10 cellular contexts compared by ENCODE assay signal in genomic region chr3:179421500-179421899, GRCh38. TPM values are rescaled to one million over a fixed set of nuclear protein-coding genes. Genes with fewer than 3 reads are reported as not detected.
DNase-seq lines count a peak whose midpoint lies in the region; ATAC-seq and TF ChIP-seq lines count a peak whose summit lies in the region.
"Had no signal": no experiment of that assay in that cellular context is flagged by ENCODE, and none has a peak within 500 bp of the region (broad histone marks: within the 10 kb centered on the region; RNA-seq: fewer than 3 reads in every experiment).

No MANE protein-coding gene starts in this region.

- H3K27ac Mint-ChIP-seq in memory B cell, result no peak overlapping the region
- H3K27ac Mint-ChIP-seq in CD8-positive, alpha-beta memory T cell, result no peak overlapping the region
- H3K27ac Mint-ChIP-seq: T-helper 1 cell treated with Interleukin-12 subunit alpha and Interleukin-12 subunit beta and Interleukin-4 antibody, amounts not matched to agents 30 μg/mL and 1 μg/mL, for 36 hours had no signal

- CTCF ChIA-PET in IMR-90 (lab: Yijun Ruan, JAX), result interaction anchor here (0.7 to 1.0 kb wide), 2 partner anchors 8 to 130 kb away, joined by 3 read pairs; no protein-coding TSS in a partner anchor
- CTCF ChIA-PET in CD8-positive, alpha-beta memory T cell (lab: Charles Lee), result no interaction called here
- CTCF ChIA-PET in HEK293T (lab: Yijun Ruan, JAX), result interaction anchor here (0.7 kb wide), 1 partner anchor 114 kb away, joined by 4 read pairs; no protein-coding TSS in a partner anchor

- no peak overlapping the region for H3K4me2 ChIP-seq in IMR-90 (ENCODE audit: low read depth, low read length)

- TF ChIP-seq CTCF in AG10803 (conservative IDR thresholded peaks at IDR 0.05; ENCODE audit: low read length) (peak; percentile 65), IMR-90 (conservative IDR thresholded peaks at IDR 0.05; ENCODE audit: low read depth, low read length) (peak; percentile 58), choroid plexus epithelial cell (conservative IDR thresholded peaks at IDR 0.05; ENCODE audit: low read depth, low read length) (peak; percentile 74)

- H3K27ac ChIP-seq in IMR-90 (ENCODE audit: insufficient read depth, low read length), result no peak overlapping the region
- no peak overlapping the region for H3K27ac ChIP-seq in CD8-positive, alpha-beta memory T cell (ENCODE audit: low read depth, low read length)

- H2BK120ac ChIP-seq in IMR-90 (ENCODE audit: low read depth, low read length), result no peak overlapping the region

- POLR2A ChIA-PET in IMR-90 (lab: Charles Lee; ENCODE audit: unreplicated experiment) (no interaction called here), HEK293T (lab: Yijun Ruan, JAX) (no interaction called here)
- POLR2A ChIA-PET in CD8-positive, alpha-beta memory T cell (lab: Charles Lee), result no interaction called here

- no peaks in the 10 kb centered on the region for H3K27me3 Mint-ChIP-seq in memory B cell
- peaks cover 0 to 6% of the 10 kb centered on the region in 2 donors for H3K27me3 Mint-ChIP-seq in CD8-positive, alpha-beta memory T cell

- H3K36me3 Mint-ChIP-seq in memory B cell, result peaks cover 21% of the 10 kb centered on the region
- peaks cover 0 to 6% (median 0%) of the 10 kb centered on the region in 3 donors for H3K36me3 Mint-ChIP-seq in CD8-positive, alpha-beta memory T cell

- no peaks in the 10 kb centered on the region for H3K4me1 ChIP-seq in IMR-90 (ENCODE audit: control insufficient read depth, insufficient read depth, low read length)
- H3K4me1 ChIP-seq in CD8-positive, alpha-beta memory T cell (ENCODE audit: insufficient read depth, low read length), result no peaks in the 10 kb centered on the region

- no peak overlapping the region for H3K4ac ChIP-seq in IMR-90 (ENCODE audit: low read depth, low read length)

- no peaks in the 10 kb centered on the region for H3K9me3 Mint-ChIP-seq in memory B cell
- H3K9me3 Mint-ChIP-seq in CD8-positive, alpha-beta memory T cell, result no peaks in the 10 kb centered on the region
- H3K9me3 Mint-ChIP-seq: T-helper 1 cell treated with Interleukin-12 subunit alpha and Interleukin-12 subunit beta and Interleukin-4 antibody, amounts not matched to agents 30 μg/mL and 1 μg/mL, for 36 hours had no signal

- no peak overlapping the region for H2BK20ac ChIP-seq in IMR-90 (ENCODE audit: low read depth, low read length)

- no peaks in the 10 kb centered on the region; the same call in 1 of the 2 replicates for H3K9me1 ChIP-seq in IMR-90 (ENCODE audit: insufficient read depth, low read length)

- intact Hi-C loops in IMR-90 (cut with micrococcal nuclease), result loop anchor here (1.0 kb wide), 1 partner anchor 137 kb away; no protein-coding TSS in a partner anchor

- no peak overlapping the region for H3K23ac ChIP-seq in IMR-90 (ENCODE audit: low read depth, low read length)

- DNase-seq in AG10803 (ENCODE audit: low read depth) (peak; percentile 48), IMR-90 (peak; percentile 41), choroid plexus epithelial cell (ENCODE audit: low read depth) (peak; percentile 79), memory B cell (ENCODE audit: low spot score in 2 of 2) (no peak), HEK293T (ENCODE audit: extremely low spot score) (no peak)
- DNase-seq in CD8-positive, alpha-beta memory T cell, result no peak
- DNase-seq: stimulated activated naive CD4-positive, alpha-beta T cell treated with Interleukin-2 at 50 U/mL for 16 hours had no signal

- no peak for TF ChIP-seq POLR2A in IMR-90 (IDR thresholded peaks at IDR 0.05; ENCODE audit: low read depth, low read length)

- no peak overlapping the region for H3K14ac ChIP-seq in IMR-90 (replicated peaks; ENCODE audit: low read depth, low read length)

- no peak overlapping the region for H3K9ac ChIP-seq in IMR-90 (ENCODE audit: low read depth, low read length)

- WGBS in IMR-90 (ENCODE audit: extremely low coverage in 2 of 2, insufficient read length in 1 of 2), 2 experiments, result no CpG with 5 or more reads among the region's 2 CpGs

- ATAC-seq in IMR-90 (ENCODE audit: low read depth) (peak; percentile 64), memory B cell (ENCODE audit: low read depth) (peak; percentile 34), HG02885 (IDR thresholded peaks at IDR 0.05; ENCODE audit: poor library complexity, unreplicated experiment) (no peak), GM18502 (IDR thresholded peaks at IDR 0.05; ENCODE audit: poor library complexity, unreplicated experiment) (no peak)

- no peak overlapping the region for H2AK9ac ChIP-seq in IMR-90 (replicated peaks; ENCODE audit: low read depth, low read length, poor library complexity)

- no peak overlapping the region for H4K91ac ChIP-seq in IMR-90 (ENCODE audit: insufficient read depth, low read depth, low read length)

- H4K20me1 ChIP-seq in IMR-90 (ENCODE audit: insufficient read depth, low read length), result no peaks in the 10 kb centered on the region

- no peak overlapping the region for H3K4me3 Mint-ChIP-seq in memory B cell
- no peak overlapping the region for H3K4me3 Mint-ChIP-seq in CD8-positive, alpha-beta memory T cell
- H3K4me3 Mint-ChIP-seq: T-helper 1 cell treated with Interleukin-12 subunit alpha and Interleukin-12 subunit beta and Interleukin-4 antibody, amounts not matched to agents 30 μg/mL and 1 μg/mL, for 36 hours had no signal

- H3K36me3 ChIP-seq in IMR-90 (ENCODE audit: control insufficient read depth, insufficient read depth, low read length), result peaks cover 30% of the 10 kb centered on the region
- no peaks in the 10 kb centered on the region for H3K36me3 ChIP-seq in CD8-positive, alpha-beta memory T cell (ENCODE audit: insufficient read depth, low read length)

- H4K5ac ChIP-seq in IMR-90 (ENCODE audit: low read depth, low read length), result no peak overlapping the region

- BruUV-seq in IMR-90 (replicated peaks; lab: Mats Ljungman, UMichigan), result no TSS peak

- H3K18ac ChIP-seq in IMR-90 (ENCODE audit: low read depth, low read length), result no peak overlapping the region

- H2BK15ac ChIP-seq in IMR-90 (ENCODE audit: low read depth, low read length), result no peak overlapping the region

- in situ Hi-C loops in IMR-90 (cut with MboI; ENCODE audit: low sequenced_read_pairs), result no loop called here

- H3K56ac ChIP-seq in IMR-90 (ENCODE audit: extremely low read depth, insufficient read depth, low read length), result no peak overlapping the region

- no peak overlapping the region for H3K4me3 ChIP-seq in AG10803 (ENCODE audit: low read length)
- no peak overlapping the region for H3K4me3 ChIP-seq in IMR-90 (ENCODE audit: insufficient read depth, low read depth, low read length)
- H3K4me3 ChIP-seq in choroid plexus epithelial cell (ENCODE audit: low read depth, low read length), result no peak overlapping the region
- H3K4me3 ChIP-seq in CD8-positive, alpha-beta memory T cell (ENCODE audit: low read length), result no peak overlapping the region

- no peaks in the 10 kb centered on the region for H3K27me3 ChIP-seq in IMR-90 (ENCODE audit: control insufficient read depth, insufficient read depth, low read length)
- H3K27me3 ChIP-seq in CD8-positive, alpha-beta memory T cell (ENCODE audit: insufficient read depth, low read length, poor library complexity, severe bottlenecking), result no peaks in the 10 kb centered on the region

- H2BK5ac ChIP-seq in IMR-90 (ENCODE audit: low read depth, low read length, poor library complexity, severe bottlenecking), result no peak overlapping the region

- no peak overlapping the region for H2AFZ ChIP-seq in IMR-90 (replicated peaks; ENCODE audit: low read length, poor library complexity)

- dilution Hi-C loops in IMR-90 (cut with HindIII; ENCODE audit: low sequenced_read_pairs, unreplicated experiment), result no loop called here

- H3K4me1 Mint-ChIP-seq in memory B cell, result no peaks in the 10 kb centered on the region
- no peaks in the 10 kb centered on the region for H3K4me1 Mint-ChIP-seq in CD8-positive, alpha-beta memory T cell

- no peaks in the 10 kb centered on the region for H3K9me3 ChIP-seq in IMR-90 (ENCODE audit: control insufficient read depth, insufficient read depth, low read length)
- no peaks in the 10 kb centered on the region for H3K9me3 ChIP-seq in CD8-positive, alpha-beta memory T cell (ENCODE audit: low read length)

- H2AK5ac ChIP-seq in IMR-90 (ENCODE audit: low read depth, low read length), result no peak overlapping the region

- H4K8ac ChIP-seq in IMR-90 (ENCODE audit: low read depth in 2 of 2, low read length in 2 of 2), result no peak overlapping the region

- TF ChIP-seq RAD21 in IMR-90 (IDR thresholded peaks at IDR 0.05; ENCODE audit: low read length), result peak; percentile 62

- peaks cover 24 to 29% of the 10 kb centered on the region in 2 experiments; a peak in 3 of 4 replicates for H3K79me1 ChIP-seq in IMR-90 (ENCODE audit: low read depth in 1 of 2, low read length in 2 of 2)

TF ChIP-seq in IMR-90, 13 proteins besides CTCF, POLR2A, EP300 and RAD21:
- TF ChIP-seq CEBPB (IDR thresholded peaks at IDR 0.05; ENCODE audit: low read depth, low read length) (no peak), NFE2L2 (IDR thresholded peaks at IDR 0.05; ENCODE audit: low read depth, low read length) (no peak), SMC3 (IDR thresholded peaks at IDR 0.05; ENCODE audit: low read depth, low read length) (peak; percentile 67)

TF ChIP-seq in HEK293T, 16 proteins besides CTCF, POLR2A, EP300 and RAD21:
- no peak for TF ChIP-seq TARDBP (IDR thresholded peaks at IDR 0.05)
- TF ChIP-seq ELF4 (IDR thresholded peaks at IDR 0.05), result no peak
- no peak for TF ChIP-seq BHLHE40 (IDR thresholded peaks at IDR 0.05; ENCODE audit: borderline replicate concordance)
- no peak for TF ChIP-seq PKNOX1 (IDR thresholded peaks at IDR 0.05)
- TF ChIP-seq SUZ12 (IDR thresholded peaks at IDR 0.05), result no peak
- TF ChIP-seq L3MBTL2 (conservative IDR thresholded peaks at IDR 0.05), result no peak
- no peak for TF ChIP-seq ARNT (IDR thresholded peaks at IDR 0.05)
- TF ChIP-seq LEF1 (IDR thresholded peaks at IDR 0.05; ENCODE audit: borderline replicate concordance), result no peak

RNA-seq across cellular contexts. Expression of gene GNB4, which starts 29.8 kb away (rescaled TPM):
- total RNA-seq in IMR-90 (2012; rRNA removed), result 112 and 131 TPM in 2 replicates
- 20.1 and 22.1 TPM in 2 replicates for polyA plus RNA-seq in IMR-90 (2012; rRNA removed)
- 4.1 and 7.1 TPM in 2 replicates for polyA plus RNA-seq in IMR-90 (2012; cell fraction: cytosol; rRNA removed)
- 1.9 and 12.4 TPM in 2 replicates for polyA plus RNA-seq in IMR-90 (2012; cell fraction: nucleus; rRNA removed; ENCODE audit: low replicate concordance)
- 1 to 10 TPM; 1.5 to 1.9 TPM for total RNA-seq in CD8-positive, alpha-beta memory T cell
- 0.16 TPM for polyA plus RNA-seq in CD8-positive, alpha-beta memory T cell

Comparison
In these comparisons a context has a peak if more than half of its experiments do, and no peak if none do; other contexts are left out.
1. DNase-seq: peak in AG10803 (single experiment), IMR-90 (single experiment) and choroid plexus epithelial cell (single experiment); none in memory B cell (0 of 2), CD8-positive, alpha-beta memory T cell (0 of 5) and HEK293T (single experiment).
2. ATAC-seq: peak in IMR-90 (single experiment) and memory B cell (single experiment); none in HG02885 (single experiment) and GM18502 (single experiment).
3. RNA of gene GNB4, which starts 29.8 kb away (total RNA-seq): 112 to 131 TPM in IMR-90; 1.5 to 1.9 TPM in CD8-positive, alpha-beta memory T cell; every median in the first group is over 10 times any median in the second.
4. Peak in every context shown above with its lines, with median percentiles within 50 percentile points of each other: CTCF ChIP-seq.